In genomic region chrX:153609917-153610833, GRCh38 we compare ENCODE assay signal across 1 cellular context.
TF ChIP-seq lines count a peak whose summit lies in the region.

No MANE protein-coding gene starts in this region.

TF ChIP-seq in SK-N-SH treated with all-trans-retinoic acid at 6 μM for 48 hours, 23 proteins besides CTCF, POLR2A, EP300 and RAD21 (continued from another document):
- no peak for TF ChIP-seq TSHZ2 (CRISPR knock-in tag; IDR thresholded peaks at IDR 0.05)
- no peak for TF ChIP-seq CSRNP3 (CRISPR knock-in tag; IDR thresholded peaks at IDR 0.05)
- no peak for TF ChIP-seq GLIS3 (CRISPR knock-in tag; IDR thresholded peaks at IDR 0.05)
TF ChIP-seq in SK-N-SH treated with all-trans-retinoic acid at 6 μM for 48 hours: peak in this region for 0.
